In genomic region chr20:3687655-3688054, GRCh38 we compare ENCODE assay signal across 8 cellular contexts. TPM values are rescaled to one million over a fixed set of nuclear protein-coding genes. Genes with fewer than 3 reads are reported as not detected.
DNase-seq lines count a peak whose midpoint lies in the region; ATAC-seq, FAIRE-seq and TF ChIP-seq lines count a peak whose summit lies in the region.

No MANE protein-coding gene starts in this region.

- in situ Hi-C loops in G401 (cut with HindIII; ENCODE audit: low sequenced_read_pairs) = no loop called here

- ATAC-seq in pancreas = peak in 3 of 4 donors; percentile 60 to 68 (median 62)
- no peak for ATAC-seq in HG02798 (IDR thresholded peaks at IDR 0.05; ENCODE audit: poor library complexity, unreplicated experiment)
- no peak for ATAC-seq in GM21723 (IDR thresholded peaks at IDR 0.05; ENCODE audit: unreplicated experiment)
- ATAC-seq in GM18858 (IDR thresholded peaks at IDR 0.05; ENCODE audit: unreplicated experiment) = no peak

- DNase-seq in G401 (ENCODE audit: low spot score) (peak; percentile 25), RPMI7951 (ENCODE audit: low read depth) (peak; percentile 81), fibroblast of the aortic adventitia (ENCODE audit: low read depth) (peak; percentile 80), pancreas (no peak), UCSD-AML1 (lab: John Stamatoyannopoulos, UW; ENCODE audit: unreplicated experiment) (no peak)

- intact Hi-C loops in pancreas (cut with DNase I) = no loop called here

- TF ChIP-seq CTCF in fibroblast of the aortic adventitia (IDR thresholded peaks at IDR 0.05; ENCODE audit: insufficient read depth, low read length) = no peak
- no peak for TF ChIP-seq CTCF in pancreas (IDR thresholded peaks at IDR 0.05)

- 70% methylated on average over 2 of the region's 2 CpGs for WGBS in pancreas, 2 donors

- H3K36me3 ChIP-seq in pancreas = no peaks in the 10 kb centered on the region

- FAIRE-seq in pancreas (lab: Jason Lieb, UNC) = no peak

- H3K4me3 ChIP-seq in fibroblast of the aortic adventitia (ENCODE audit: low read depth, low read length) (no peak overlapping the region), pancreas (no peak overlapping the region)

- no peaks in the 10 kb centered on the region for H3K27me3 ChIP-seq in pancreas

- H3K9me3 ChIP-seq in pancreas = no peaks in the 10 kb centered on the region

- H3K27ac ChIP-seq in pancreas = no peak overlapping the region

- no peaks in the 10 kb centered on the region for H3K4me1 ChIP-seq in pancreas

RNA-seq across cellular contexts. Expression of gene ADAM33, which starts 5.8 kb away (rescaled TPM):
- 1.4 TPM in 1 of 2 replicates, not detected in the other for total RNA-seq in G401 (2014; rRNA removed; shearing (Covaris generic))
- total RNA-seq in RPMI7951 (2014; rRNA removed; shearing (Covaris generic)) = 3.0 and 3.6 TPM in 2 replicates
- total RNA-seq in fibroblast of the aortic adventitia (ENCODE audit: low replicate concordance) = 68.6 and 145 TPM in 2 replicates
- total RNA-seq in pancreas = 1 to 10 TPM in 3 of 6 donors, under 1 TPM in 3; 0.67 to 5.7 (median 1.8) TPM
- 10 to 100 TPM; 17.3 to 20.9 TPM for polyA plus RNA-seq in pancreas

RNA-seq across cellular contexts. Expression of gene GFRA4, which starts 24.5 kb away (rescaled TPM):
- not detected in 2 replicates for total RNA-seq in G401 (2014; rRNA removed; shearing (Covaris generic))
- total RNA-seq in RPMI7951 (2014; rRNA removed; shearing (Covaris generic)) = not detected in 2 replicates
- total RNA-seq in fibroblast of the aortic adventitia (ENCODE audit: low replicate concordance) (not detected in 2 replicates), pancreas (not detected)
- not detected for polyA plus RNA-seq in pancreas

RNA-seq across cellular contexts. Expression of gene SIGLEC1, which starts 24.7 kb away (rescaled TPM):
- not detected in 2 replicates for total RNA-seq in G401 (2014; rRNA removed; shearing (Covaris generic))
- total RNA-seq in RPMI7951 (2014; rRNA removed; shearing (Covaris generic)) = not detected in 2 replicates
- 0.08 TPM in 1 of 2 replicates, not detected in the other for total RNA-seq in fibroblast of the aortic adventitia (ENCODE audit: low replicate concordance)
- 1 to 10 TPM in 3 of 6 donors, under 1 TPM in 3; 0.09 to 3.7 (median 1.6) TPM for total RNA-seq in pancreas
- 1 to 10 TPM; 1.0 to 2.5 TPM for polyA plus RNA-seq in pancreas

RNA-seq across cellular contexts. Expression of gene HSPA12B, which starts 44.8 kb away (rescaled TPM):
- not detected in 2 replicates for total RNA-seq in G401 (2014; rRNA removed; shearing (Covaris generic))
- total RNA-seq in RPMI7951 (2014; rRNA removed; shearing (Covaris generic)) = not detected in 2 replicates
- total RNA-seq in fibroblast of the aortic adventitia (ENCODE audit: low replicate concordance) (0.18 and 8.3 TPM in 2 replicates), pancreas (1 to 10 TPM in 5 of 6 donors, under 1 TPM in 1; 0.55 to 3.1 (median 1.3) TPM)
- polyA plus RNA-seq in pancreas = 1 to 10 TPM; 4.0 to 6.0 TPM

Comparison
In these comparisons a context has a peak if more than half of its experiments do, and no peak if none do; other contexts are left out.
1. DNase-seq: peak in G401 (single experiment), RPMI7951 (single experiment) and fibroblast of the aortic adventitia (single experiment); none in pancreas (0 of 6) and UCSD-AML1 (single experiment).
2. ATAC-seq: peak in pancreas (3 of 4); none in HG02798 (single experiment), GM21723 (single experiment) and GM18858 (single experiment).
3. RNA of gene ADAM33, which starts 5.8 kb away (total RNA-seq): 68.6 to 145 TPM in fibroblast of the aortic adventitia; 3.0 to 3.6 TPM in RPMI7951, 0.67 to 5.7 TPM in pancreas and 1.4 TPM in G401; every median in the first group is over 10 times any median in the second.